Comparison of ENCODE assay signal across 1 cellular context in genomic region chr20:20710847-20711315, GRCh38.
A peak's percentile ranks its signal among the peaks of the same experiment; 100 is the strongest.
TF ChIP-seq lines count a peak whose summit lies in the region.

No MANE protein-coding gene starts in this region.

TF ChIP-seq in HepG2, 621 proteins besides CTCF, POLR2A, EP300 and RAD21 (continued from another document and continues in another):
- TF ChIP-seq ZNF276 (CRISPR knock-in tag; IDR thresholded peaks at IDR 0.05; ENCODE audit: low read depth) (no peak), POLR2G (IDR thresholded peaks at IDR 0.05; ENCODE audit: low read depth, low read length) (no peak), ZNF841 (CRISPR knock-in tag; IDR thresholded peaks at IDR 0.05; ENCODE audit: borderline replicate concordance) (no peak), ZNF597 (CRISPR knock-in tag; IDR thresholded peaks at IDR 0.05) (no peak), ZNF318 (CRISPR knock-in tag; IDR thresholded peaks at IDR 0.05) (no peak), ZNF839 (CRISPR knock-in tag; IDR thresholded peaks at IDR 0.05; ENCODE audit: borderline replicate concordance) (no peak), ZBTB37 (CRISPR knock-in tag; IDR thresholded peaks at IDR 0.05) (no peak), ZSCAN29 (CRISPR knock-in tag; conservative IDR thresholded peaks at IDR 0.05) (peak; percentile 68; the same call in 1 of the 2 replicates), RARA (CRISPR knock-in tag; IDR thresholded peaks at IDR 0.05) (peak; percentile 67; the same call in 1 of the 2 replicates), MAFK (conservative IDR thresholded peaks at IDR 0.05 in 1 of 2, IDR thresholded peaks at IDR 0.05 in 1 of 2; ENCODE audit: low read length in 2 of 2) (no peak), SALL2 (CRISPR knock-in tag; IDR thresholded peaks at IDR 0.05) (no peak), PBX2 (CRISPR knock-in tag; IDR thresholded peaks at IDR 0.05) (no peak), ZNF331 (CRISPR knock-in tag; IDR thresholded peaks at IDR 0.05) (peak; percentile 87), ZNF747 (CRISPR knock-in tag; IDR thresholded peaks at IDR 0.05; ENCODE audit: borderline replicate concordance) (0 out of 2 replicates have a peak, but pooled peaks have one; percentile 26), TFDP1 (CRISPR knock-in tag; IDR thresholded peaks at IDR 0.05; ENCODE audit: borderline replicate concordance) (no peak; the same call in 1 of the 2 replicates), TBP (CRISPR knock-in tag; IDR thresholded peaks at IDR 0.05) (no peak), HMGXB4 (CRISPR knock-in tag; IDR thresholded peaks at IDR 0.05; ENCODE audit: borderline replicate concordance in 1 of 2, low read depth in 1 of 2) (peak in 1 of 2 experiments; percentile 18; a peak in 1 of 4 replicates), IKZF1 (IDR thresholded peaks at IDR 0.05) (no peak), ZFP82 (CRISPR knock-in tag; IDR thresholded peaks at IDR 0.05; ENCODE audit: borderline replicate concordance) (no peak), MED1 (CRISPR knock-in tag; IDR thresholded peaks at IDR 0.05) (peak; percentile 53), BCL3 (CRISPR knock-in tag; IDR thresholded peaks at IDR 0.05) (no peak), ZNF724P (CRISPR knock-in tag; IDR thresholded peaks at IDR 0.05; ENCODE audit: borderline replicate concordance) (no peak), SMAD3 (CRISPR knock-in tag; IDR thresholded peaks at IDR 0.05) (peak; percentile 66; the same call in 1 of the 2 replicates), ARNT2 (CRISPR knock-in tag; IDR thresholded peaks at IDR 0.05; ENCODE audit: low read depth) (no peak), HOMEZ (CRISPR knock-in tag; IDR thresholded peaks at IDR 0.05; ENCODE audit: low read depth) (peak; percentile 45; the same call in 1 of the 2 replicates), IRX3 (CRISPR knock-in tag; IDR thresholded peaks at IDR 0.05; ENCODE audit: borderline replicate concordance, low read depth) (no peak), ARID5B (CRISPR knock-in tag; IDR thresholded peaks at IDR 0.05) (peak; percentile 95), RBM22 (optimal IDR thresholded peaks at IDR 0.05; ENCODE audit: low read length) (no peak), ZNF773 (CRISPR knock-in tag; IDR thresholded peaks at IDR 0.05; ENCODE audit: borderline replicate concordance) (no peak), ZNF33B (CRISPR knock-in tag; IDR thresholded peaks at IDR 0.05) (no peak), ZNF577 (CRISPR knock-in tag; IDR thresholded peaks at IDR 0.05; ENCODE audit: borderline replicate concordance, low read depth) (no peak)
